8 cellular contexts compared by ENCODE assay signal in the genomic region with DNA sequence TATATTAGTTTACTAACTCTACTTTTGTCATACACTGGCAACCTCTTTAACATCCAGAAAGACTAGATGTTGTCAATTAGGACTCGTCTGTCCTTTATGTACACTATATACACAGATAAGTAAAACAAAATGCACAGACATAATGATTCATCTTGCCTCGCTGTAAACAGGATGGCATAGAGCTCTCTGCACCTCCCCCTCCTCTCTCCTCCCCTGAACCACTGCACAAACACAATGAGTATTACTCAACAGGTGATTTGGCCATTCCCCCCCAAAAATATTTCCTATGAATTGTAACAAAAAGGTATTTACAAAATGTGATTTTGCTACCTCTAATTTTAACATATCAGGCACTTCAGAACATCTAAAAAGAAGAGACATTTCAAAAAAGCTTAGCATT.
DNase-seq lines count a peak whose midpoint lies in the region; ATAC-seq and TF ChIP-seq lines count a peak whose summit lies in the region.
"Not testable (repeated sequence)": the region's sequence is repeated elsewhere in the genome, so short reads cannot be mapped to it uniquely, and the experiment has no call there.

No MANE protein-coding gene starts in this region.

- H3K79me2 ChIP-seq in Loucy (ENCODE audit: insufficient read depth, low read length) (peaks cover 61% of the 10 kb centered on the region), fibroblast of lung (ENCODE audit: control insufficient read depth, insufficient read depth, low read length) (peaks cover 46% of the 10 kb centered on the region)

- peak overlapping the region in 1 of 4 donors; percentile 96 for H3K27ac ChIP-seq in body of pancreas
- H3K27ac ChIP-seq in fibroblast of lung (ENCODE audit: insufficient read depth, low read length) = not testable (repeated sequence)

- ATAC-seq in activated B cell treated with CpG ODN at 0.5 μM for 24 hours (ENCODE audit: low read depth); body of pancreas: not testable (repeated sequence)

- not testable (repeated sequence) for H3K27me3 ChIP-seq in Loucy (ENCODE audit: insufficient read depth, low read length, poor library complexity, severe bottlenecking); body of pancreas; fibroblast of lung (ENCODE audit: control insufficient read depth, insufficient read depth, low read length)

- peak overlapping the region; percentile 89 for H3K4me2 ChIP-seq in Loucy (ENCODE audit: low read depth, low read length, poor library complexity, severe bottlenecking)
- not testable (repeated sequence) for H3K4me2 ChIP-seq in fibroblast of lung (ENCODE audit: extremely low read depth, insufficient read depth, low read length)

- H4K20me1 ChIP-seq in Loucy (ENCODE audit: insufficient read depth, low read length, poor library complexity, severe bottlenecking) = peaks cover 47% of the 10 kb centered on the region
- H4K20me1 ChIP-seq in fibroblast of lung (ENCODE audit: control insufficient read depth, extremely low read depth, insufficient read depth, low read length) = not testable (repeated sequence)

- not testable (repeated sequence) for TF ChIP-seq CTCF in Loucy (conservative IDR thresholded peaks at IDR 0.05; ENCODE audit: low read length); activated B cell treated with CpG ODN at 0.5 μM for 24 hours (IDR thresholded peaks at IDR 0.05); body of pancreas (IDR thresholded peaks at IDR 0.05); fibroblast of lung (conservative IDR thresholded peaks at IDR 0.05 in 1 of 2, IDR thresholded peaks at IDR 0.05 in 1 of 2; ENCODE audit: low read depth in 1 of 2, low read length in 2 of 2); progenitor cell of endocrine pancreas (IDR thresholded peaks at IDR 0.05; ENCODE audit: unreplicated experiment); type B pancreatic cell (conservative IDR thresholded peaks at IDR 0.05)

- not testable (repeated sequence) for H3K9me3 ChIP-seq in Loucy (ENCODE audit: insufficient read depth, low read depth, low read length); body of pancreas; fibroblast of lung (ENCODE audit: control insufficient read depth, insufficient read depth, low read depth, low read length)

- H3K9me3 Mint-ChIP-seq in activated B cell treated with CpG ODN at 0.5 μM for 24 hours; progenitor cell of endocrine pancreas (ENCODE audit: low read depth); type B pancreatic cell: not testable (repeated sequence)

- H3K27ac Mint-ChIP-seq in activated B cell treated with CpG ODN at 0.5 μM for 24 hours (peak overlapping the region; percentile 50), progenitor cell of endocrine pancreas (peak overlapping the region; percentile 91), type B pancreatic cell (peak overlapping the region; percentile 89)

- CTCF ChIA-PET in activated B cell treated with CpG ODN at 0.5 μM for 24 hours (lab: Charles Lee) = interaction anchor here (0.7 kb wide), 1 partner anchor 562 kb away, joined by 3 read pairs; no protein-coding TSS in a partner anchor

- DNase-seq in DMS53 (lab: John Stamatoyannopoulos, UW) (peak; percentile 18), lung microvascular endothelial cell (ENCODE audit: low read depth in 2 of 2) (peak; percentile 21 to 32)
- DNase-seq in activated B cell treated with CpG ODN at 0.5 μM for 24 hours; body of pancreas; fibroblast of lung (ENCODE audit: low read depth in 2 of 2); progenitor cell of endocrine pancreas (ENCODE audit: low spot score, unreplicated experiment); type B pancreatic cell (ENCODE audit: extremely low spot score, unreplicated experiment): not testable (repeated sequence)

- intact Hi-C loops in activated B cell treated with CpG ODN at 0.5 μM for 24 hours (cut with micrococcal nuclease); body of pancreas (cut with DNase I): not testable (repeated sequence)

- H3K27me3 Mint-ChIP-seq in activated B cell treated with CpG ODN at 0.5 μM for 24 hours, progenitor cell of endocrine pancreas, type B pancreatic cell: not testable (repeated sequence)

- H3K9ac ChIP-seq in Loucy (ENCODE audit: low read depth, low read length, poor library complexity, severe bottlenecking) = peak overlapping the region; percentile 99
- not testable (repeated sequence) for H3K9ac ChIP-seq in fibroblast of lung (ENCODE audit: insufficient read depth, low read length)

- H3F3A ChIP-seq in Loucy (ENCODE audit: low read depth) = not testable (repeated sequence)

- not testable (repeated sequence) for H2AFZ ChIP-seq in Loucy (ENCODE audit: low read length); fibroblast of lung (ENCODE audit: low read length)

- H3K4me1 ChIP-seq in Loucy (ENCODE audit: insufficient read depth, low read length, poor library complexity, severe bottlenecking); fibroblast of lung (ENCODE audit: control insufficient read depth, extremely low read depth, insufficient read depth, low read length): not testable (repeated sequence)
- peaks cover 28% of the 10 kb centered on the region for H3K4me1 ChIP-seq in body of pancreas

- not testable (repeated sequence) for TF ChIP-seq POLR2A in body of pancreas (IDR thresholded peaks at IDR 0.05)

- peaks cover 40% of the 10 kb centered on the region for H3K36me3 Mint-ChIP-seq in activated B cell treated with CpG ODN at 0.5 μM for 24 hours (ENCODE audit: low read depth)
- H3K36me3 Mint-ChIP-seq in progenitor cell of endocrine pancreas (ENCODE audit: insufficient read depth) = not testable (repeated sequence)
- peaks cover 36% of the 10 kb centered on the region for H3K36me3 Mint-ChIP-seq in type B pancreatic cell

- H3K4me3 Mint-ChIP-seq in activated B cell treated with CpG ODN at 0.5 μM for 24 hours (peak overlapping the region; percentile 86), progenitor cell of endocrine pancreas (ENCODE audit: low read depth) (peak overlapping the region; percentile 91), type B pancreatic cell (peak overlapping the region; percentile 97)

- not testable (repeated sequence) for H3K9me2 ChIP-seq in Loucy (replicated peaks; ENCODE audit: low read depth, low read length)

- H3K4me1 Mint-ChIP-seq in activated B cell treated with CpG ODN at 0.5 μM for 24 hours (peaks cover 52% of the 10 kb centered on the region), progenitor cell of endocrine pancreas (ENCODE audit: low read depth) (peaks cover 35% of the 10 kb centered on the region), type B pancreatic cell (ENCODE audit: unreplicated experiment) (peaks cover 39% of the 10 kb centered on the region)

- H3K36me3 ChIP-seq in Loucy (ENCODE audit: insufficient read depth, low read length); body of pancreas (replicated peaks in 1 of 2; ENCODE audit: insufficient read depth in 1 of 2, low read depth in 2 of 2); fibroblast of lung (ENCODE audit: control insufficient read depth, insufficient read depth, low read length): not testable (repeated sequence)

- POLR2A ChIA-PET in activated B cell treated with CpG ODN at 0.5 μM for 24 hours (lab: Charles Lee) = interaction anchor here (1.3 to 1.4 kb wide), 2 partner anchors 15 to 95 kb away, joined by 3 to 6 read pairs; a partner anchor contains a TSS

- H3K4me3 ChIP-seq in Loucy (ENCODE audit: low read length, poor library complexity, severe bottlenecking) (peak overlapping the region; percentile 93), body of pancreas (peak overlapping the region; percentile 85 to 99), fibroblast of lung (replicated peaks in 1 of 4; ENCODE audit: control extremely low read depth in 1 of 4, insufficient read depth in 1 of 4, low read depth in 3 of 4, low read length in 4 of 4) (peak overlapping the region; percentile 41 to 93 (median 82))

- 0 to 4% methylated on average over 2 of the region's 2 CpGs for WGBS in body of pancreas, 2 donors
